ENCODE assay signal across 8 cellular contexts in genomic region chr1:3856923-3857790, GRCh38. TPM values are rescaled to one million over a fixed set of nuclear protein-coding genes. Genes with fewer than 3 reads are reported as not detected.
A peak's percentile ranks its signal among the peaks of the same experiment; 100 is the strongest.
DNase-seq lines count a peak whose midpoint lies in the region; ATAC-seq and TF ChIP-seq lines count a peak whose summit lies in the region.

Gene CEP104 (minus strand): TSS chr1:3857211. CDS start chr1:3852407, 4,804 bp downstream.
Gene DFFB (plus strand): TSS chr1:3857476. CDS start chr1:3857604, 128 bp downstream.

- no peaks in the 10 kb centered on the region for H3F3A ChIP-seq in PC-3 (ENCODE audit: low read length, unreplicated experiment)

- H3K79me2 ChIP-seq in PC-3 (ENCODE audit: low read length): peaks cover 82% of the 10 kb centered on the region

- POLR2A ChIA-PET in PC-3 (lab: Charles Lee; ENCODE audit: unreplicated experiment): interaction anchor here (0.6 kb wide), 2 partner anchors 45 to 61 kb away, joined by 3 to 5 read pairs; no protein-coding TSS in a partner anchor

- 0% methylated on average over 67 to 73 of the region's 73 CpGs for WGBS in esophagus, 2 donors

- peak; percentile 62 for TF ChIP-seq CTCF in PC-3 (conservative IDR thresholded peaks at IDR 0.05; ENCODE audit: low read depth, low read length)

- intact Hi-C loops in PC-3 (cut with micrococcal nuclease): loop anchor here (1.0 kb wide), 2 partner anchors 43 to 61 kb away; partner anchors contain the start of genes C1orf174 and LRRC47

- H3K4me2 ChIP-seq in PC-3 (ENCODE audit: low read length): peak within 1 kb of the TSS; percentile 98

- H3K36me3 ChIP-seq in PC-3 (ENCODE audit: low read depth, low read length) (peaks cover 7% of the 10 kb centered on the region; the same call in 1 of the 2 replicates), esophagus (ENCODE audit: control insufficient read depth in 2 of 2, insufficient read depth in 2 of 2, low read length in 1 of 2) (no peaks in the 10 kb centered on the region), mucosa of stomach (ENCODE audit: control insufficient read depth, insufficient read depth, low read length) (no peaks in the 10 kb centered on the region)

- peak within 1 kb of the TSS; percentile 67 for H3K9ac ChIP-seq in PC-3 (ENCODE audit: low read length)
- H3K9ac ChIP-seq in mucosa of stomach (ENCODE audit: low read length): peak within 1 kb of the TSS; percentile 78

- H3K4me3 ChIP-seq in PC-3 (ENCODE audit: low read length) (peak within 1 kb of the TSS; percentile 83), esophagus (ENCODE audit: low read depth in 1 of 2, low read length in 2 of 2) (peak within 1 kb of the TSS; percentile 63 to 86), mucosa of stomach (ENCODE audit: low read length) (peak within 1 kb of the TSS; percentile 97)

- peaks cover 18% of the 10 kb centered on the region for H3K4me1 ChIP-seq in PC-3 (ENCODE audit: insufficient read depth, low read length)
- H3K4me1 ChIP-seq in esophagus (ENCODE audit: control insufficient read depth in 2 of 2, insufficient read depth in 2 of 2, low read length in 1 of 2): peaks cover 3 to 10% of the 10 kb centered on the region in 2 donors
- H3K4me1 ChIP-seq in mucosa of stomach (ENCODE audit: control insufficient read depth, insufficient read depth, low read length): peaks cover 22% of the 10 kb centered on the region

- H3K27ac ChIP-seq in PC-3 (ENCODE audit: low read length) (no peak within 1 kb of the TSS), esophagus (ENCODE audit: low read depth in 2 of 2, low read length in 1 of 2) (peak within 1 kb of the TSS; percentile 78 to 91)

- H3K9me3 ChIP-seq in PC-3 (ENCODE audit: low read length): no peaks in the 10 kb centered on the region
- H3K9me3 ChIP-seq in esophagus (ENCODE audit: control insufficient read depth in 2 of 2, insufficient read depth in 1 of 2, low read depth in 1 of 2, low read length in 1 of 2): no peaks in the 10 kb centered on the region
- H3K9me3 ChIP-seq in mucosa of stomach (ENCODE audit: control insufficient read depth, low read length): no peaks in the 10 kb centered on the region

- CTCF ChIA-PET in PC-3 (lab: Charles Lee): no interaction called here

- H2AFZ ChIP-seq in PC-3 (ENCODE audit: low read length): peak within 1 kb of the TSS; percentile 93

- H3K27me3 ChIP-seq in PC-3 (ENCODE audit: low read length) (no peaks in the 10 kb centered on the region), esophagus (ENCODE audit: control insufficient read depth in 1 of 2, insufficient read depth in 2 of 2, low read length in 2 of 2) (no peaks in the 10 kb centered on the region), mucosa of stomach (ENCODE audit: control insufficient read depth, insufficient read depth, low read length) (no peaks in the 10 kb centered on the region)

- BruUV-seq in PC-3 (replicated peaks; lab: Mats Ljungman, UMichigan): no TSS peak

- peaks cover 17% of the 10 kb centered on the region; the same call in 1 of the 2 replicates for H4K20me1 ChIP-seq in PC-3 (ENCODE audit: low read length)

- peak; percentile 97 for ATAC-seq in GM21526 (IDR thresholded peaks at IDR 0.05; ENCODE audit: low FRiP score, unreplicated experiment)
- ATAC-seq in PC-3: peak; percentile 91

- peak; percentile 57 for DNase-seq in DMS114 treated with DMSO at 0.1 percent for 48 hours (lab: John Stamatoyannopoulos, UW; ENCODE audit: unreplicated experiment)
- peak; percentile 99 for DNase-seq in HuH-7.5 (ENCODE audit: low spot score)
- peak; percentile 100 for DNase-seq in PC-3
- peak; percentile 99 for DNase-seq in activated T-cell treated with anti-CD3 and anti-CD28 coated beads, Interleukin-2, amount 50 U/mL, for 1 hour
- peak; percentile 92 to 95 for DNase-seq in stimulated activated CD8-positive, alpha-beta memory T cell treated with anti-CD3 and anti-CD28 coated beads, Interleukin-7, amount 100 ng/mL, for 1 hour (ENCODE audit: low read depth in 2 of 2)

- no peaks in the 10 kb centered on the region for H3K9me2 ChIP-seq in PC-3 (replicated peaks; ENCODE audit: low read length)

RNA-seq across cellular contexts. Expression of gene CEP104, which starts in this region (rescaled TPM):
- 60.9 and 64.1 TPM in 2 replicates for total RNA-seq in PC-3 (2014; rRNA removed)
- 1 to 10 TPM; 6.6 to 7.0 TPM for polyA plus RNA-seq in esophagus

RNA-seq across cellular contexts. Expression of gene DFFB, which starts in this region (rescaled TPM):
- 17.1 and 19.6 TPM in 2 replicates for total RNA-seq in PC-3 (2014; rRNA removed)
- 1 to 10 TPM; 1.9 to 2.3 TPM for polyA plus RNA-seq in esophagus
